ENCODE assay signal across 2 cellular contexts in the genomic region with DNA sequence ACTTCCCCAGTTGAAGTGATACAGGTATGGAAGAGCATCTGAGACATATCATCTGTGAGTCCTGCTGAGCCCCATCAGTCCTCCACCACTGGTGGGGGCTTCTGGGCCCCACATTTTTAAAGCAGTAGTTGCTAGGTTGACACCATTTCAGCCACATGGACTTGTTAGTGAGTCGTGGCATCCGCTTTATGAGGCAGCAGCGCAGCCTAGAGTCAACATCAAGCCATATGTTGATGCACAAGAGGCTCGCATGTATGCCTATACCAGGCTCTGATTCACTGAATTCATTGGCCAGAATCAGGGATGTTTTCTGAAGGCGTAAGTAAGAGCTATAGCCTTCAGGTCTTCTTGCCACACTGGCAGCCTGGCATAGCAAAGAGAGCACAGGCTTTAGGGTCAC.
TF ChIP-seq lines count a peak whose summit lies in the region.

No MANE protein-coding gene starts in this region.

TF ChIP-seq in SK-N-SH, 30 proteins besides CTCF, POLR2A, EP300 and RAD21:
- no peak for TF ChIP-seq GABPA (IDR thresholded peaks at IDR 0.05; ENCODE audit: low read depth)
- no peak for TF ChIP-seq REST (IDR thresholded peaks at IDR 0.05; ENCODE audit: low read depth, low read length)
- no peak for TF ChIP-seq CHD2 (IDR thresholded peaks at IDR 0.05; ENCODE audit: low read length, partially characterized antibody)
- no peak for TF ChIP-seq SIN3A (IDR thresholded peaks at IDR 0.05; ENCODE audit: borderline replicate concordance, low read depth, low read length)
- no peak for TF ChIP-seq POLR2AphosphoS5 (IDR thresholded peaks at IDR 0.05; ENCODE audit: low read depth, low read length)
- TF ChIP-seq TEAD4 (IDR thresholded peaks at IDR 0.05; ENCODE audit: borderline replicate concordance, insufficient read depth), result no peak
- no peak for TF ChIP-seq NFIC (IDR thresholded peaks at IDR 0.05; ENCODE audit: borderline replicate concordance)
- no peak for TF ChIP-seq FOXJ3 (CRISPR knock-in tag; IDR thresholded peaks at IDR 0.05)

TF ChIP-seq in SK-N-SH treated with all-trans-retinoic acid at 6 μM for 48 hours, 23 proteins besides CTCF, POLR2A, EP300 and RAD21:
- TF ChIP-seq GLIS3 (CRISPR knock-in tag; IDR thresholded peaks at IDR 0.05) (no peak), OSR1 (CRISPR knock-in tag; IDR thresholded peaks at IDR 0.05) (no peak), ARNTL (CRISPR knock-in tag; IDR thresholded peaks at IDR 0.05; ENCODE audit: borderline replicate concordance, low read depth) (no peak), RARB (CRISPR knock-in tag; IDR thresholded peaks at IDR 0.05) (no peak)
- TF ChIP-seq, protein P1, sequence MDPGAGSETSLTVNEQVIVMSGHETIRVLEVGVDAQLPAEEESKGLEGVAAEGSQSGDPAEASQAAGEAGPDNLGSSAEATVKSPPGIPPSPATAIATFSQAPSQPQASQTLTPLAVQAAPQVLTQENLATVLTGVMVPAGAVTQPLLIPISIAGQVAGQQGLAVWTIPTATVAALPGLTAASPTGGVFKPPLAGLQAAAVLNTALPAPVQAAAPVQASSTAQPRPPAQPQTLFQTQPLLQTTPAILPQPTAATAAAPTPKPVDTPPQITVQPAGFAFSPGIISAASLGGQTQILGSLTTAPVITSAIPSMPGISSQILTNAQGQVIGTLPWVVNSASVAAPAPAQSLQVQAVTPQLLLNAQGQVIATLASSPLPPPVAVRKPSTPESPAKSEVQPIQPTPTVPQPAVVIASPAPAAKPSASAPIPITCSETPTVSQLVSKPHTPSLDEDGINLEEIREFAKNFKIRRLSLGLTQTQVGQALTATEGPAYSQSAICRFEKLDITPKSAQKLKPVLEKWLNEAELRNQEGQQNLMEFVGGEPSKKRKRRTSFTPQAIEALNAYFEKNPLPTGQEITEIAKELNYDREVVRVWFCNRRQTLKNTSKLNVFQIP (CRISPR knock-in tag; IDR thresholded peaks at IDR 0.05; ENCODE audit: borderline replicate concordance, low read depth), result no peak
